In the genomic region with DNA sequence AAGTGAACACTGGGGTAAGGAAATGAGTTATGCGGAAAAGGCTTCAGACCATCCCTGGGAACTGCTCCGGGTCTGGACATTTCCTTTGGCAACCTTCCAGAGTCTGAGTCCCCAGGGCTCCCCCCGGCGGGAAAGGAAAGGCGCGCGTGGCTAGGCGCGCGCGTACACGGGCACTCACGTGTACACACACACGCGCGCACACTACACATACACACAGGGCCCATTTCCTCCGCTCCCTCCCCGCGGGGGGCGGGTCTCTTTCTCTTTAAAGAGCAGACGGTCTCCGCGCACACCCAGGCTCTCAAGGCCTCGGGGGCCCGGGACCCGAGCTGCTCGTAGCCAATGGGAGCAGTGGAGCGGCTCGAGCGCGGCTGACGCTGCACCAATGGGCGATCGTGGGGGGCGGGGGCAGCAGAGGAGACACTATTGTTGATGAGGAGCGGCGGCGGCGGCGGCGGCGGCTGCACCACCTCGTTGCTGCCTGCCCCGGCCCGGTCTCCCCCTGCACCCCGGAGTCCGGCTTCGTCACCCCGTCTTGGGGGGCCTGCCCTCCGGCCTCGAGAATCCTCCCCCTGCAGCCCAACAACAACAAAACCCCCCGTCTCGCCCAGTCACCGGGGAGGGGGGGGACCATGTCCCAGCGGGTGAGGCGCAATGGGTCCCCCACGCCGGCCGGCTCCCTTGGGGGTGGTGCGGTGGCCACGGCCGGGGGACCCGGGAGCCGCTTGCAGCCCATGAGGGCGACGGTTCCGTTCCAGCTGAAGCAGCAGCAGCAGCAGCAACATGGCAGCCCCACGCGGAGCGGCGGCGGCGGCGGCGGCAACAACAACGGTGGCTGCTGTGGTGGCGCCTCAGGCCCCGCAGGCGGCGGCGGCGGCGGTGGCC, we compare ENCODE assay signal across 8 cellular contexts.
DNase-seq lines count a peak whose midpoint lies in the region; ATAC-seq and TF ChIP-seq lines count a peak whose summit lies in the region.

A gene (plus strand): TSS at position 414 of the 885 bp plus-strand sequence. CDS start 219 bp downstream, at position 633.

- peak; percentile 63 for TF ChIP-seq POLR2A in GM19099 (IDR thresholded peaks at IDR 0.05; ENCODE audit: extremely low read depth, insufficient read length, low read depth)

- peak; percentile 92 to 94 for DNase-seq in AML-193 (lab: John Stamatoyannopoulos, UW)
- peak; percentile 95 for DNase-seq in NCI-H446 treated with DMSO at 0.1 percent for 48 hours (lab: John Stamatoyannopoulos, UW)
- DNase-seq in cerebellar nuclear complex (lab: John Stamatoyannopoulos, UW): peak; percentile 88 to 96
- DNase-seq in islet precursor cell: peak; percentile 99
- DNase-seq in stimulated activated CD4-positive, alpha-beta T cell treated with anti-CD3 and anti-CD28 coated beads, Interleukin-12 subunit alpha, Interleukin-12 subunit beta, amount 100 ng/mL, for 4 hours: peak; percentile 97

- peak; percentile 83 for ATAC-seq in HG03378 (IDR thresholded peaks at IDR 0.05; ENCODE audit: unreplicated experiment)
- ATAC-seq in activated CD4-positive, CD25-positive, alpha-beta regulatory T cell treated with anti-CD3 and anti-CD28 coated beads, Interleukin-2, amount 50 U/mL, for 24 hours: peak; percentile 94 to 95

Comparison
In these comparisons a context has a peak if more than half of its experiments do, and no peak if none do; other contexts are left out.
1. Peak in every context shown above with its lines: DNase-seq and ATAC-seq.